Comparison of ENCODE assay signal across 9 cellular contexts in genomic region chr1:178310685-178311105, GRCh38.
DNase-seq lines count a peak whose midpoint lies in the region; ATAC-seq and TF ChIP-seq lines count a peak whose summit lies in the region.
"Had no signal": no experiment of that assay in that cellular context is flagged by ENCODE, and none has a peak within 500 bp of the region (broad histone marks: within the 10 kb centered on the region; RNA-seq: fewer than 3 reads in every experiment).

No MANE protein-coding gene starts in this region.

- intact Hi-C loops in CD14-positive monocyte (cut with micrococcal nuclease) (loop anchor here in 1 of 2 donors (5.0 kb wide), 1 partner anchor 192 kb away; no protein-coding TSS in a partner anchor), left ventricle myocardium inferior (cut with micrococcal nuclease) (no loop called here), sciatic nerve (cut with DNase I) (loop anchor here (5.0 kb wide), 1 partner anchor 192 kb away; no protein-coding TSS in a partner anchor), lower leg skin (cut with DNase I; ENCODE audit: low total_unique reads) (loop anchor here (10.0 kb wide), 1 partner anchor 204 kb away; the partner anchor contains the start of gene TEX35)
- intact Hi-C loops in activated CD8-positive, alpha-beta T cell treated with anti-CD3 and anti-CD28 coated beads for 36 hours (cut with micrococcal nuclease), result loop anchor here (5.0 kb wide), 1 partner anchor 192 kb away; no protein-coding TSS in a partner anchor

- H3K36me3 ChIP-seq in left ventricle myocardium inferior, result no peaks in the 10 kb centered on the region

- TF ChIP-seq POLR2A in lower leg skin (IDR thresholded peaks at IDR 0.05), result no peak

- CTCF ChIA-PET in activated CD8-positive, alpha-beta T cell treated with anti-CD3 and anti-CD28 coated beads for 36 hours (lab: Charles Lee), result interaction anchor here (0.6 to 7.6 kb wide), 22 partner anchors 10 to 1499 kb away, joined by 3 to 62 read pairs (median 3); no protein-coding TSS in a partner anchor

- peaks cover 0 to 3% (median 1%) of the 10 kb centered on the region in 3 donors for H3K27me3 Mint-ChIP-seq in CD14-positive monocyte (ENCODE audit: low read depth in 3 of 3)
- H3K27me3 Mint-ChIP-seq in activated CD8-positive, alpha-beta T cell treated with anti-CD3 and anti-CD28 coated beads for 36 hours, result peaks cover 5% of the 10 kb centered on the region

- peak; percentile 38 for DNase-seq in CD14-positive monocyte (ENCODE audit: low spot score)
- peak; percentile 68 for DNase-seq in NCI-H226
- DNase-seq in activated CD8-positive, alpha-beta T cell treated with anti-CD3 and anti-CD28 coated beads for 36 hours, result no peak
- DNase-seq in left ventricle myocardium inferior, result no peak
- no peak for DNase-seq in sciatic nerve (ENCODE audit: low spot score)
- DNase-seq in lower leg skin (ENCODE audit: low spot score in 2 of 2), result no peak

- peaks cover 5% of the 10 kb centered on the region for H3K4me1 Mint-ChIP-seq in CD14-positive monocyte
- H3K4me1 Mint-ChIP-seq in activated CD8-positive, alpha-beta T cell treated with anti-CD3 and anti-CD28 coated beads for 36 hours (ENCODE audit: low read depth), result no peaks in the 10 kb centered on the region

- no peaks in the 10 kb centered on the region for H3K9me3 ChIP-seq in left ventricle myocardium inferior (replicated peaks)

- no peaks in the 10 kb centered on the region for H3K27me3 ChIP-seq in left ventricle myocardium inferior (ENCODE audit: low read depth)

- TF ChIP-seq CTCF in CD14-positive monocyte (IDR thresholded peaks at IDR 0.05), result peak; percentile 78
- TF ChIP-seq CTCF in activated CD8-positive, alpha-beta T cell treated with anti-CD3 and anti-CD28 coated beads for 36 hours (IDR thresholded peaks at IDR 0.05), result peak; percentile 67
- peak; percentile 81 for TF ChIP-seq CTCF in left ventricle myocardium inferior (IDR thresholded peaks at IDR 0.05; ENCODE audit: borderline replicate concordance)
- TF ChIP-seq CTCF in lower leg skin (IDR thresholded peaks at IDR 0.05), result no peak

- H3K4me3 ChIP-seq in left ventricle myocardium inferior (peak overlapping the region; percentile 8), lower leg skin (ENCODE audit: low read depth, poor library complexity, severe bottlenecking) (no peak overlapping the region)
- H3K4me3 ChIP-seq: skin epidermis had no signal

- ATAC-seq in GM18870 (IDR thresholded peaks at IDR 0.05; ENCODE audit: unreplicated experiment) (peak; percentile 88), HG03378 (IDR thresholded peaks at IDR 0.05; ENCODE audit: unreplicated experiment) (peak; percentile 91), sciatic nerve (peak; percentile 84)
- peak; percentile 51 for ATAC-seq in activated CD8-positive, alpha-beta T cell treated with anti-CD3 and anti-CD28 coated beads for 36 hours

- no peak overlapping the region for H3K27ac ChIP-seq in left ventricle myocardium inferior (replicated peaks)
- H3K27ac ChIP-seq: skin epidermis had no signal

- no peaks in the 10 kb centered on the region for H3K36me3 Mint-ChIP-seq in CD14-positive monocyte
- H3K36me3 Mint-ChIP-seq in activated CD8-positive, alpha-beta T cell treated with anti-CD3 and anti-CD28 coated beads for 36 hours (ENCODE audit: low read depth), result no peaks in the 10 kb centered on the region

- peaks cover 40% of the 10 kb centered on the region for H3K4me1 ChIP-seq in left ventricle myocardium inferior

- 0 to 5% methylated on average over 1 of the region's 1 CpG for WGBS in lower leg skin, 2 donors

- H3K27ac Mint-ChIP-seq in CD14-positive monocyte, result peak overlapping the region in 2 of 7 donors; percentile 50 to 66
- no peak overlapping the region for H3K27ac Mint-ChIP-seq in activated CD8-positive, alpha-beta T cell treated with anti-CD3 and anti-CD28 coated beads for 36 hours

- no peaks in the 10 kb centered on the region for H3K9me3 Mint-ChIP-seq in CD14-positive monocyte
- no peaks in the 10 kb centered on the region for H3K9me3 Mint-ChIP-seq in activated CD8-positive, alpha-beta T cell treated with anti-CD3 and anti-CD28 coated beads for 36 hours

- POLR2A ChIA-PET in activated CD8-positive, alpha-beta T cell treated with anti-CD3 and anti-CD28 coated beads for 36 hours (lab: Charles Lee), result no interaction called here

- H3K4me3 Mint-ChIP-seq in CD14-positive monocyte, result no peak overlapping the region
- H3K4me3 Mint-ChIP-seq in activated CD8-positive, alpha-beta T cell treated with anti-CD3 and anti-CD28 coated beads for 36 hours, result no peak overlapping the region

Comparison
In these comparisons a context has a peak if more than half of its experiments do, and no peak if none do; other contexts are left out.
1. DNase-seq: peak in CD14-positive monocyte (single experiment) and NCI-H226 (single experiment); none in activated CD8-positive, alpha-beta T cell treated with anti-CD3 and anti-CD28 coated beads for 36 hours (single experiment), left ventricle myocardium inferior (single experiment), sciatic nerve (single experiment) and lower leg skin (0 of 2).
2. CTCF ChIP-seq: peak in CD14-positive monocyte (single experiment), activated CD8-positive, alpha-beta T cell treated with anti-CD3 and anti-CD28 coated beads for 36 hours (single experiment) and left ventricle myocardium inferior (single experiment); none in lower leg skin (0 of 3).
3. Peak in every context shown above with its lines, with median percentiles within 50 percentile points of each other: ATAC-seq.